Comparison of ENCODE assay signal across 20 cellular contexts in the genomic region with DNA sequence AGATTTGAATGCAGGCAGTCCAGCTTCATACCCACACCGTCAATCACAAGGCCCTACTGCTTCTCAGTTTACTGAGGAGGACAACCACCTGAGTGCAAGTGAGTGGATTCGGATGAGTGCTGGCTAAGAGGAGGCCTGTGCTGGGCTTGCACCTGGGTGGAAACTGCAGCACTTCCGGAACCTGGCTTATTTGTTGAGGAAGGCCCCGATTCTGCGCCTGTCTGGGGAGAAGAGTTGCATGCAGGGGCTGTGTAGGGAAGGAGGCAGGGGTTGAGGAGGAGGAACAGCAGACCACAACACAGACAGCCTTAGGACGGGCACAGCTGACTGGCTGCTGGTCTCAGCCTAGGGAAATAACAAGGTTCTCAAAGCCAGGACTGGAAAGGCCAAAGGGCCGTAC. TPM values are rescaled to one million over a fixed set of nuclear protein-coding genes. Genes with fewer than 3 reads are reported as not detected.
DNase-seq lines count a peak whose midpoint lies in the region; ATAC-seq and TF ChIP-seq lines count a peak whose summit lies in the region.
"Had no signal": no experiment of that assay in that cellular context is flagged by ENCODE, and none has a peak within 500 bp of the region (broad histone marks: within the 10 kb centered on the region; RNA-seq: fewer than 3 reads in every experiment).

No MANE protein-coding gene starts in this region.

- H3K18ac ChIP-seq in neuronal stem cell (ENCODE audit: low read length) = peak overlapping the region; percentile 55

- no peak overlapping the region for H3K27ac ChIP-seq in CD4-positive, alpha-beta T cell (ENCODE audit: low read depth, low read length)
- no peak overlapping the region for H3K27ac ChIP-seq in neuronal stem cell (replicated peaks; ENCODE audit: low read length)
- H3K27ac ChIP-seq in psoas muscle = no peak overlapping the region
- H3K27ac ChIP-seq: KMS-11, SJCRH30 had no signal

- POLR2A ChIA-PET in CD4-positive, alpha-beta T cell (lab: Charles Lee) = no interaction called here

- H3K9ac ChIP-seq in neuronal stem cell (ENCODE audit: low read depth, low read length, poor library complexity) = no peak overlapping the region
- H3K9ac ChIP-seq: KMS-11 had no signal

- H3K4me3 ChIP-seq in neuronal stem cell (ENCODE audit: low read length in 2 of 2) (no peak overlapping the region), psoas muscle (no peak overlapping the region)
- H3K4me3 ChIP-seq: A549, GM23338, SJCRH30 had no signal

- H3K4ac ChIP-seq in neuronal stem cell (ENCODE audit: low read length) = no peak overlapping the region

- no peak overlapping the region for H2BK120ac ChIP-seq in neuronal stem cell (ENCODE audit: low read depth, low read length)

- no peak overlapping the region for H3K4me2 ChIP-seq in neuronal stem cell (ENCODE audit: insufficient read depth, low read length, poor library complexity, severe bottlenecking)
- H3K4me2 ChIP-seq: A549, GM23338, KMS-11 had no signal

- H4K91ac ChIP-seq in neuronal stem cell (ENCODE audit: low read depth, low read length, poor library complexity) = no peak overlapping the region

- ATAC-seq in CD4-positive, alpha-beta T cell (ENCODE audit: poor library complexity) = peak; percentile 24
- no peak for ATAC-seq in psoas muscle
- no peak for ATAC-seq in effector memory CD8-positive, alpha-beta T cell (replicated peaks)
- ATAC-seq: A549, GM23338 had no signal

- H3K23ac ChIP-seq in neuronal stem cell (ENCODE audit: low read depth, low read length, poor library complexity) = no peak overlapping the region

- H3K9me3 ChIP-seq in CD4-positive, alpha-beta T cell (ENCODE audit: control insufficient read depth, low read length) = no peaks in the 10 kb centered on the region
- H3K9me3 ChIP-seq in neuronal stem cell (replicated peaks in 1 of 2; ENCODE audit: control insufficient read depth in 2 of 2, insufficient read depth in 1 of 2, low read depth in 1 of 2, low read length in 2 of 2) = no peaks in the 10 kb centered on the region
- no peaks in the 10 kb centered on the region for H3K9me3 ChIP-seq in psoas muscle
- H3K9me3 ChIP-seq: A549, SJCRH30 had no signal

- H3K4me3 Mint-ChIP-seq in CD4-positive, alpha-beta T cell = no peak overlapping the region
- H3K4me3 Mint-ChIP-seq in effector memory CD8-positive, alpha-beta T cell = no peak overlapping the region
- H3K4me3 Mint-ChIP-seq: B cell, CD14-positive monocyte, GM23338 had no signal

- H3K27me3 ChIP-seq in CD4-positive, alpha-beta T cell (ENCODE audit: control insufficient read depth, insufficient read depth, low read length) = no peaks in the 10 kb centered on the region
- H3K27me3 ChIP-seq in neuronal stem cell (ENCODE audit: control insufficient read depth in 3 of 3, insufficient read depth in 3 of 3, low read depth in 1 of 3, low read length in 3 of 3) (no peaks in the 10 kb centered on the region), psoas muscle (ENCODE audit: insufficient read depth in 3 of 3, low read length in 2 of 3) (no peaks in the 10 kb centered on the region)
- H3K27me3 ChIP-seq: SJCRH30 had no signal

- CTCF ChIA-PET in CD4-positive, alpha-beta T cell (lab: Charles Lee) = no interaction called here

- DNase-seq in CD4-positive, alpha-beta T cell = no peak
- DNase-seq in DMS79 treated with DMSO at 0.1 percent for 48 hours (lab: John Stamatoyannopoulos, UW) (peak; percentile 94), NCI-H2029 treated with DMSO at 0.1 percent for 48 hours (lab: John Stamatoyannopoulos, UW) (peak; percentile 33), neuronal stem cell (ENCODE audit: low spot score) (no peak), psoas muscle (no peak)
- DNase-seq in activated effector memory CD4-positive, alpha-beta T cell treated with anti-CD3 and anti-CD28 coated beads, Interleukin-2, amount 50 U/mL, for 16 hours = no peak
- DNase-seq in effector memory CD8-positive, alpha-beta T cell = no peak
- DNase-seq: IMR-90; NCI-H1105 treated with DMSO at 0.1 percent for 48 hours; NCI-H2107; NCI-H748 treated with DMSO at 0.1 percent for 48 hours; NK-92 treated with Interleukin-12 subunit alpha and Interleukin-12 subunit beta, amount 100 ng/mL, for 24 hours; OCI-M1; SJCRH30; T-helper 1 cell had no signal

- H3K4me1 ChIP-seq in neuronal stem cell (ENCODE audit: control insufficient read depth in 2 of 2, insufficient read depth in 1 of 2, low read depth in 1 of 2, low read length in 2 of 2) = peaks cover 0 to 4% of the 10 kb centered on the region in 2 donors
- H3K4me1 ChIP-seq in psoas muscle = peaks cover 26% of the 10 kb centered on the region
- H3K4me1 ChIP-seq: SJCRH30 had no signal

- H3K27ac Mint-ChIP-seq in CD4-positive, alpha-beta T cell = no peak overlapping the region
- H3K27ac Mint-ChIP-seq in effector memory CD8-positive, alpha-beta T cell = no peak overlapping the region
- H3K27ac Mint-ChIP-seq: B cell, GM23338 had no signal

- no peak overlapping the region for H3K14ac ChIP-seq in neuronal stem cell (ENCODE audit: low read length)

- peaks cover 2% of the 10 kb centered on the region for H3K27me3 Mint-ChIP-seq in CD4-positive, alpha-beta T cell
- peaks cover 7 to 12% of the 10 kb centered on the region in 2 donors for H3K27me3 Mint-ChIP-seq in effector memory CD8-positive, alpha-beta T cell
- H3K27me3 Mint-ChIP-seq: B cell had no signal

- H3K36me3 ChIP-seq in neuronal stem cell (replicated peaks in 1 of 2; ENCODE audit: control insufficient read depth in 2 of 2, insufficient read depth in 2 of 2, low read length in 2 of 2) = no peaks in the 10 kb centered on the region
- H3K36me3 ChIP-seq in psoas muscle (ENCODE audit: insufficient read depth in 1 of 2, low read depth in 1 of 2) = no peaks in the 10 kb centered on the region
- H3K36me3 ChIP-seq: SJCRH30 had no signal

- no peaks in the 10 kb centered on the region for H3K9me3 Mint-ChIP-seq in CD4-positive, alpha-beta T cell
- no peaks in the 10 kb centered on the region for H3K9me3 Mint-ChIP-seq in effector memory CD8-positive, alpha-beta T cell
- H3K9me3 Mint-ChIP-seq: CD14-positive monocyte, GM23338 had no signal

- TF ChIP-seq CTCF in CD4-positive, alpha-beta T cell (IDR thresholded peaks at IDR 0.05) = no peak
- no peak for TF ChIP-seq CTCF in psoas muscle (IDR thresholded peaks at IDR 0.05)

- no peak overlapping the region for H2BK5ac ChIP-seq in neuronal stem cell (ENCODE audit: low read length)

- H3K79me1 ChIP-seq in neuronal stem cell (ENCODE audit: low read depth, low read length) = no peaks in the 10 kb centered on the region

- no peak overlapping the region for H2AFZ ChIP-seq in neuronal stem cell (ENCODE audit: low read length)
- H2AFZ ChIP-seq: GM23338 had no signal

- H2AK5ac ChIP-seq in neuronal stem cell (ENCODE audit: low read depth, low read length) = peak overlapping the region; percentile 44

- no peak overlapping the region for H4K8ac ChIP-seq in neuronal stem cell (ENCODE audit: low read depth, low read length)

- H2BK15ac ChIP-seq in neuronal stem cell (ENCODE audit: low read length) = no peak overlapping the region

- no peak overlapping the region for H2BK12ac ChIP-seq in neuronal stem cell (ENCODE audit: low read length)

- no CpG with 5 or more reads among the region's 7 CpGs for WGBS in neuronal stem cell (ENCODE audit: extremely low coverage in 2 of 2, insufficient read length in 2 of 2, insufficient replicate concordance in 1 of 2), 2 donors
- WGBS in psoas muscle, 3 donors = 87 to 94% (median 93%) methylated on average over 7 of the region's 7 CpGs

- H3K36me3 Mint-ChIP-seq in CD4-positive, alpha-beta T cell (ENCODE audit: low read depth) = no peaks in the 10 kb centered on the region
- H3K36me3 Mint-ChIP-seq in effector memory CD8-positive, alpha-beta T cell (ENCODE audit: insufficient read depth) = no peaks in the 10 kb centered on the region
- H3K36me3 Mint-ChIP-seq: CD14-positive monocyte had no signal

- peaks cover 6% of the 10 kb centered on the region for H3K4me1 Mint-ChIP-seq in CD4-positive, alpha-beta T cell (ENCODE audit: low read depth)
- H3K4me1 Mint-ChIP-seq in effector memory CD8-positive, alpha-beta T cell (ENCODE audit: low read depth in 2 of 2) = peaks cover 0 to 5% of the 10 kb centered on the region in 2 donors

- intact Hi-C loops in CD4-positive, alpha-beta T cell (cut with DNase I, micrococcal nuclease) = no loop called here
- intact Hi-C loops in psoas muscle (cut with DNase I) = no loop called here

RNA-seq across cellular contexts. Expression of gene ABTB2, which starts 20.8 kb away (rescaled TPM):
- 1 to 10 TPM in 1 of 2 experiments, under 1 TPM in 1; 0.88 to 1.0 TPM for total RNA-seq in CD4-positive, alpha-beta T cell
- 0.89 TPM for polyA plus RNA-seq in neuronal stem cell (2013, experiment 1 of 2)
- 0.94 TPM for polyA plus RNA-seq in neuronal stem cell (2013, experiment 2 of 2)
- total RNA-seq in psoas muscle = 10 to 100 TPM; 11.9 to 24.7 (median 20.0) TPM
- 10 to 100 TPM in 1 of 3 donors, 1 to 10 TPM in 2; 4.5 to 21.1 (median 8.0) TPM for polyA plus RNA-seq in psoas muscle

Comparison
In these comparisons a context has a peak if more than half of its experiments do, and no peak if none do; other contexts are left out.
1. DNase-seq: peak in DMS79 treated with DMSO at 0.1 percent for 48 hours (single experiment) and NCI-H2029 treated with DMSO at 0.1 percent for 48 hours (single experiment); none in CD4-positive, alpha-beta T cell (0 of 10), neuronal stem cell (single experiment), activated effector memory CD4-positive, alpha-beta T cell treated with anti-CD3 and anti-CD28 coated beads, Interleukin-2, amount 50 U/mL, for 16 hours (single experiment), psoas muscle (0 of 2) and effector memory CD8-positive, alpha-beta T cell (0 of 3).
2. RNA of gene ABTB2, which starts 20.8 kb away (total RNA-seq): 11.9 to 24.7 TPM in psoas muscle; 0.88 to 1.0 TPM in CD4-positive, alpha-beta T cell; every median in the first group is over 4 times any median in the second.